ENCODE assay signal across 39 cellular contexts in the genomic region with DNA sequence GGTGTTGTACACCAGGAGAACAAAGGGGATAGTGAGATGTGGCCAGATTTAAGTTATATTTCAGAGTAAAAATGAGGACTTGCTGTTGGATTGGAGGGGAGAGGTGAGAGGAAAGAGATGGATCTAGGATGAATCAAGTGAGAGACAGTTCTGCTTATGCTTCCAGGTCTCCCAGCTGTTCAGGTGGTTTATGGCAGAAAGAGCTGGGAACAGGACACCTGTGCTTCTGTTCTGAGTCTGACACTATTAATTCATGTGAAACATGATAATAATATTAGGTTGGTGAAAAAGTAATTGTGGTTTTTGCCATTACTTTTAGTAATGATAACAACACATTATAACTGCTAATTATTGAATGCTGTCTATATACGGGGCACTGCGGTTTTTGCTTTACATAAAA. TPM values are rescaled to one million over a fixed set of nuclear protein-coding genes. Genes with fewer than 3 reads are reported as not detected.
"Had no signal": no experiment of that assay in that cellular context is flagged by ENCODE, and none has a peak within 500 bp of the region (broad histone marks: within the 10 kb centered on the region; RNA-seq: fewer than 3 reads in every experiment).

No MANE protein-coding gene starts in this region.

- H3K27me3 ChIP-seq: adrenal gland, ascending aorta, body of pancreas, brain microvascular endothelial cell, breast epithelium, cardiac muscle cell had no signal

- DNase-seq: activated effector memory CD4-positive, alpha-beta T cell treated with anti-CD3 and anti-CD28 coated beads, Interleukin-2, amount 50 U/mL, for 16 hours; activated effector memory CD4-positive, alpha-beta T cell treated with Interleukin-2 at 50 U/mL for 16 hours; activated gamma-delta T cell; activated gamma-delta T cell treated with Interleukin-2 at 50 U/mL for 16 hours; activated naive CD4-positive, alpha-beta T cell; activated naive CD4-positive, alpha-beta T cell treated with anti-CD3 and anti-CD28 coated beads for 36 hours; activated naive CD4-positive, alpha-beta T cell treated with anti-CD3 and anti-CD28 coated beads, Interleukin-2, amount 10 ng/mL, durations not matched to agents 7 days and 5 days; activated naive CD4-positive, alpha-beta T cell treated with anti-CD3 and anti-CD28 coated beads, Interleukin-2, amount 50 U/mL, for 16 hours; activated naive CD4-positive, alpha-beta T cell treated with Interleukin-2 at 50 U/mL for 16 hours; activated naive CD8-positive, alpha-beta T cell treated with anti-CD3 and anti-CD28 coated beads for 36 hours; activated naive CD8-positive, alpha-beta T cell treated with anti-CD3 and anti-CD28 coated beads, Interleukin-2, amount 10 ng/mL, durations not matched to agents 7 days and 5 days; activated naive CD8-positive, alpha-beta T cell treated with anti-CD3 and anti-CD28 coated beads, Interleukin-2, amount 50 U/mL, for 24 hours; activated T-cell treated with anti-CD3 and anti-CD28 coated beads, Interleukin-2, amount 50 U/mL, for 24 hours; activated T-cell treated with anti-CD3 and anti-CD28 coated beads, Interleukin-2, amount 50 U/mL, for 4 hours; activated T-cell treated with anti-CD3 and anti-CD28 coated beads, Interleukin-2, amount 50 U/mL, for 48 hours; activated T-cell treated with anti-CD3 and anti-CD28 coated beads, Interleukin-2, amount 50 U/mL, for 72 hours; adrenal gland; amniotic stem cell; amygdala; anterior cingulate cortex; aorta; brain microvascular endothelial cell; caudate nucleus; central memory CD4-positive, alpha-beta T cell; cerebellar nuclear complex had no signal

- ATAC-seq: activated naive CD4-positive, alpha-beta T cell treated with anti-CD3 and anti-CD28 coated beads, Interleukin-2, amount 50 U/mL, for 72 hours; activated naive CD8-positive, alpha-beta T cell treated with anti-CD3 and anti-CD28 coated beads, Interleukin-2, amount 50 U/mL, for 24 hours; activated T-cell treated with anti-CD3 and anti-CD28 coated beads, Interleukin-2, amount 50 U/mL, for 4 hours; activated T-cell treated with anti-CD3 and anti-CD28 coated beads, Interleukin-2, amount 50 U/mL, for 72 hours; activated T-helper 17 cell treated with anti-CD3 and anti-CD28 coated beads, Interleukin-2, amount 50 U/mL, for 72 hours; body of pancreas had no signal

- H3K36me3 ChIP-seq: adrenal gland, ascending aorta, brain microvascular endothelial cell, breast epithelium, cardiac muscle cell had no signal

- H3K4me3 ChIP-seq: adrenal gland, ascending aorta, body of pancreas, breast epithelium, cardiac muscle cell had no signal

- H3K9me3 ChIP-seq: adrenal gland, ascending aorta, body of pancreas, breast epithelium had no signal

- FAIRE-seq: astrocyte, bronchial epithelial cell had no signal

- H3K27ac ChIP-seq: adrenal gland, ascending aorta, body of pancreas, brain microvascular endothelial cell, breast epithelium, cardiac muscle cell had no signal

- H3K4me1 ChIP-seq: adrenal gland, ascending aorta, breast epithelium had no signal

RNA-seq across cellular contexts. Expression of a gene that starts 55.7 kb away (rescaled TPM):
- total RNA-seq: activated naive CD4-positive, alpha-beta T cell treated with anti-CD3 and anti-CD28 coated beads for 36 hours; activated naive CD4-positive, alpha-beta T cell treated with anti-CD3 and anti-CD28 coated beads, Interleukin-2, amount 50 U/mL, for 72 hours; activated naive CD8-positive, alpha-beta T cell treated with anti-CD3 and anti-CD28 coated beads for 36 hours; activated naive CD8-positive, alpha-beta T cell treated with anti-CD3 and anti-CD28 coated beads, Interleukin-2, amount 10 ng/mL, durations not matched to agents 7 days and 5 days; activated T-cell treated with anti-CD3 and anti-CD28 coated beads, Interleukin-2, amount 50 U/mL, for 4 hours; activated T-cell treated with anti-CD3 and anti-CD28 coated beads, Interleukin-2, amount 50 U/mL, for 72 hours; activated T-helper 1 cell treated with anti-CD3 and anti-CD28 coated beads, Interleukin-12 subunit alpha, Interleukin-12 subunit beta, Interleukin-2, Interleukin-4 antibody, amounts not matched to agents 30 ng/mL and 10 ng/mL and 1 ng/mL, durations not matched to agents 14 hours and 24 hours and 36 hours; activated T-helper 17 cell treated with anti-CD3 and anti-CD28 coated beads, Interleukin-2, amount 50 U/mL, for 72 hours; activated T-helper 2 cell treated with anti-CD3 and anti-CD28 coated beads, Interferon-gamma antibody, Interleukin-2, Interleukin-4, amounts not matched to agents 10 μg/mL and 5 μg/mL and 100 μg/mL, durations not matched to agents 14 hours and 24 hours and 36 hours; adrenal gland; aorta; ascending aorta; astrocyte; body of pancreas; breast epithelium; bronchial epithelial cell; cardiac muscle cell; cardiac septum; cerebellum; chondrocyte had no signal
- polyA plus RNA-seq: adipose tissue, adrenal gland, aorta, cardiac muscle cell had no signal
